Comparison of ENCODE assay signal across 17 cellular contexts in the genomic region with DNA sequence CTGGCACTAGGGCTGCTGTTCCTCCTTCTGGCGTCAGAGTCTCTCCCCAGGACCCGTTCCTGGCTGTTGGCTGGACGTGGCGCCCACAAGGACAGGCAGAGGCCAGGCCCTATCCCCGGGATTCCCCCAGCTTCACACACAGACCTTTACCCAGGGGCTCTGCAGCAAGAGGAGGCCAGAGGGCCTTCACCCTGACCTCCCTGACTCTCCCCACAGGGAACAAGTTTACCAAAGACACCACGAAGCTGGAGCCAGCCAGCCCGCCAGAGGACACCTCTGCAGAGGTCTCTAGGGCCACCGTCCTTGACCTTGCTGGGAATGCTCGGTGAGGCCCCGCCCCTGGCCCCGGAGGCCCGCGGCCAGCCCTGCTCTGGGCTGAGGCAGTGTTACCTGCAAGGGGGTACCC.
DNase-seq lines count a peak whose midpoint lies in the region; ATAC-seq and TF ChIP-seq lines count a peak whose summit lies in the region.
"Had no signal": no experiment of that assay in that cellular context is flagged by ENCODE, and none has a peak within 500 bp of the region (broad histone marks: within the 10 kb centered on the region; RNA-seq: fewer than 3 reads in every experiment).

No MANE protein-coding gene starts in this region.

- no peak overlapping the region for H3K9ac ChIP-seq in H9 (ENCODE audit: extremely low read depth, insufficient read length, low read length)
- H3K9ac ChIP-seq: KMS-11 had no signal

- H3K79me2 ChIP-seq in H9 (ENCODE audit: insufficient read depth, low read length): no peaks in the 10 kb centered on the region

- no peak overlapping the region for H2BK5ac ChIP-seq in H9 (ENCODE audit: insufficient read length, low read length)

- no peak overlapping the region for H3K56ac ChIP-seq in H9 (ENCODE audit: insufficient read length, low read depth, low read length)

- H3K9me3 Mint-ChIP-seq in H9 (no peaks in the 10 kb centered on the region), WTC11 (no peaks in the 10 kb centered on the region), neural crest cell (no peaks in the 10 kb centered on the region)

- no peak overlapping the region for H4K91ac ChIP-seq in H9 (ENCODE audit: insufficient read length, low read depth, low read length)

- POLR2A ChIA-PET in WTC11 (lab: Charles Lee): no interaction called here

- H3T11ph ChIP-seq in H9 (ENCODE audit: low read length): no peak overlapping the region

- H3K23ac ChIP-seq in H9 (ENCODE audit: insufficient read length, low read depth, low read length): no peak overlapping the region

- no peak overlapping the region for H2AK5ac ChIP-seq in H9 (ENCODE audit: insufficient read length, low read length)

- H2AFZ ChIP-seq in H9 (ENCODE audit: low read length): no peak overlapping the region

- H3K9me3 ChIP-seq in H9 (ENCODE audit: control insufficient read depth, low read depth, low read length): no peaks in the 10 kb centered on the region
- H3K9me3 ChIP-seq: MG63, SJSA1 had no signal

- no peak overlapping the region for H2BK15ac ChIP-seq in H9 (ENCODE audit: low read depth, low read length)

- no peak overlapping the region for H4K5ac ChIP-seq in H9 (ENCODE audit: insufficient read length, low read depth, low read length)

- no peaks in the 10 kb centered on the region for H3K27me3 ChIP-seq in H9 (ENCODE audit: insufficient read depth, low read length)
- H3K27me3 ChIP-seq: MG63, SJSA1 had no signal

- CTCF ChIA-PET in WTC11 (lab: Charles Lee): no interaction called here

- no peak overlapping the region for H2BK12ac ChIP-seq in H9 (ENCODE audit: insufficient read length, low read depth, low read length)

- no peak overlapping the region for H3K4me2 ChIP-seq in H9 (ENCODE audit: insufficient read depth, insufficient read length, low read length)
- H3K4me2 ChIP-seq: KMS-11 had no signal

- H3K4me1 ChIP-seq in H9 (ENCODE audit: insufficient read depth, low read length): no peaks in the 10 kb centered on the region
- H3K4me1 ChIP-seq: SJSA1 had no signal

- H3K14ac ChIP-seq in H9 (ENCODE audit: insufficient read depth, low read length): no peak overlapping the region

- no peak for TF ChIP-seq CTCF in H9 (conservative IDR thresholded peaks at IDR 0.05)
- TF ChIP-seq CTCF in WTC11 (IDR thresholded peaks at IDR 0.05): no peak
- TF ChIP-seq CTCF in neural crest cell (conservative IDR thresholded peaks at IDR 0.05): no peak

- H2BK120ac ChIP-seq in H9 (ENCODE audit: low read depth, low read length, poor library complexity, severe bottlenecking): no peak overlapping the region

- H3K27me3 Mint-ChIP-seq in H9 (ENCODE audit: low read depth) (no peaks in the 10 kb centered on the region), WTC11 (ENCODE audit: low read depth) (no peaks in the 10 kb centered on the region), neural crest cell (ENCODE audit: low read depth) (no peaks in the 10 kb centered on the region)

- H2BK20ac ChIP-seq in H9 (ENCODE audit: low read depth, low read length, poor library complexity, severe bottlenecking): no peak overlapping the region

- ATAC-seq in WTC11 (peak; percentile 31; the same call in 1 of the 2 replicates), left ventricle myocardium superior (peak; percentile 52), HG02981 (IDR thresholded peaks at IDR 0.05; ENCODE audit: unreplicated experiment) (no peak)

- peaks cover 15 to 56% (median 46%) of the 10 kb centered on the region in 3 experiments; a peak in 6 of 7 replicates for H3K36me3 Mint-ChIP-seq in H9 (ENCODE audit: insufficient read depth in 1 of 3, low read depth in 3 of 3)
- peaks cover 10% of the 10 kb centered on the region for H3K36me3 Mint-ChIP-seq in WTC11
- peaks cover 2% of the 10 kb centered on the region for H3K36me3 Mint-ChIP-seq in neural crest cell (ENCODE audit: low read depth)

- intact Hi-C loops in left ventricle myocardium superior (cut with micrococcal nuclease): no loop called here

- H3K4ac ChIP-seq in H9 (ENCODE audit: low read depth, low read length): no peak overlapping the region

- no CpG with 5 or more reads among the region's 13 CpGs for WGBS in H9 (ENCODE audit: extremely low coverage, insufficient read length, low lambda C conversion rate)

- no peak overlapping the region for H3K27ac ChIP-seq in H9 (ENCODE audit: insufficient read length, low read depth, low read length)
- H3K27ac ChIP-seq: HL-60, KMS-11, SJSA1 had no signal

- H4K20me1 ChIP-seq in H9 (ENCODE audit: control insufficient read depth, insufficient read depth, insufficient read length): no peaks in the 10 kb centered on the region

- DNase-seq in H9 (no peak), WTC11 (ENCODE audit: low spot score) (no peak), left ventricle myocardium superior (peak; percentile 58), neural crest cell (ENCODE audit: low read depth, low spot score) (no peak), DMS 273 (lab: John Stamatoyannopoulos, UW; ENCODE audit: unreplicated experiment) (no peak), anterior cingulate cortex (lab: John Stamatoyannopoulos, UW) (no peak), epidermal melanocyte (ENCODE audit: insufficient read length, low spot score) (no peak)
- DNase-seq: DMS153, EL, MG63, NCI-H187 treated with DMSO at 0.1 percent for 48 hours, NCI-H446 treated with DMSO at 0.1 percent for 48 hours, NCI-H774 had no signal

- no peak overlapping the region for H4K8ac ChIP-seq in H9 (replicated peaks; ENCODE audit: insufficient read length, low read depth, low read length)

- H3K4me1 Mint-ChIP-seq in H9: no peaks in the 10 kb centered on the region
- H3K4me1 Mint-ChIP-seq in WTC11: no peaks in the 10 kb centered on the region
- H3K4me1 Mint-ChIP-seq in neural crest cell: no peaks in the 10 kb centered on the region

- H3K4me3 Mint-ChIP-seq in H9: no peak overlapping the region
- H3K4me3 Mint-ChIP-seq in WTC11: no peak overlapping the region
- peak overlapping the region; percentile 19 for H3K4me3 Mint-ChIP-seq in neural crest cell

- H3K23me2 ChIP-seq in H9 (ENCODE audit: insufficient read length, low read depth, low read length, poor library complexity, severe bottlenecking): no peaks in the 10 kb centered on the region

- H3K27ac Mint-ChIP-seq in H9 (peak overlapping the region; percentile 27 to 90 (median 80); a peak in 2 of 7 replicates), WTC11 (no peak overlapping the region), neural crest cell (ENCODE audit: unreplicated experiment) (no peak overlapping the region)

- H3K18ac ChIP-seq in H9 (ENCODE audit: insufficient read length, low read depth, low read length): no peak overlapping the region

- H3K79me1 ChIP-seq in H9 (ENCODE audit: insufficient read depth, low read depth, low read length, poor library complexity, severe bottlenecking): no peaks in the 10 kb centered on the region

TF ChIP-seq in WTC11, 78 proteins besides CTCF, POLR2A, EP300 and RAD21:
- TF ChIP-seq NR2C2 (CRISPR knock-in tag; IDR thresholded peaks at IDR 0.05) (no peak), FOXJ3 (CRISPR knock-in tag; IDR thresholded peaks at IDR 0.05; ENCODE audit: borderline replicate concordance) (no peak), MAX (CRISPR knock-in tag; IDR thresholded peaks at IDR 0.05) (no peak), ATF2 (CRISPR knock-in tag; IDR thresholded peaks at IDR 0.05; ENCODE audit: borderline replicate concordance, low read depth) (no peak), RORB (CRISPR knock-in tag; IDR thresholded peaks at IDR 0.05) (no peak), EMX1 (CRISPR knock-in tag; IDR thresholded peaks at IDR 0.05) (no peak), TEAD4 (CRISPR knock-in tag; IDR thresholded peaks at IDR 0.05) (no peak), GABPB1 (CRISPR knock-in tag; IDR thresholded peaks at IDR 0.05) (peak; percentile 47; the same call in 1 of the 2 replicates), NFE2L1 (CRISPR knock-in tag; IDR thresholded peaks at IDR 0.05) (no peak)

Comparison
In these comparisons a context has a peak if more than half of its experiments do, and no peak if none do; other contexts are left out.
1. H3K27ac Mint-ChIP-seq: peak in H9 (3 of 3); none in WTC11 (single experiment) and neural crest cell (single experiment).